ENCODE assay signal across 27 cellular contexts in the genomic region with DNA sequence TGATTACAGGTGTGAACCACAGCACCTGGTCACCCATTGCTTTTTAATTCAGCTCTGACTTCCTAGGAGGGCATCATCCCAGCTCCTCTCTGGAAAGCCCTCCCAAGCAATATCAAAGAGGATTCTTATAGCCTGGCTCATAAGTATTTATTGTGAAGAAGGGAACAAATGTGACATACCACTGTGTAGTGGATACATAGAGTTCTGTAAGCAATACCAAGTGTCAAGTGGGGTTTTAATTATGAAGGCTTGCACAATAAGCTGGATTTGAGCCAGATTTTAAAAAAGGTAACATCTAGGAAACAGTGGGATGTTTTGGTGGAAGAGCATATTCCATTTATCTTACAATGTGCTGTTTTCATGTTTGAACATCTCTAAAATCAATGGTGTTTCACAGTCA. TPM values are rescaled to one million over a fixed set of nuclear protein-coding genes. Genes with fewer than 3 reads are reported as not detected.
"Had no signal": no experiment of that assay in that cellular context is flagged by ENCODE, and none has a peak within 500 bp of the region (broad histone marks: within the 10 kb centered on the region; RNA-seq: fewer than 3 reads in every experiment).

No MANE protein-coding gene starts in this region.

- ATAC-seq: effector memory CD8-positive, alpha-beta T cell; gastroesophageal sphincter; left colon; naive thymus-derived CD4-positive, alpha-beta T cell had no signal

- H3K27me3 ChIP-seq: esophagus muscularis mucosa, gastroesophageal sphincter, neutrophil, sigmoid colon, stomach, transverse colon had no signal

- H3K36me3 ChIP-seq: esophagus muscularis mucosa, gastroesophageal sphincter, neutrophil, sigmoid colon, stomach, thoracic aorta, transverse colon had no signal

- H3K9me3 ChIP-seq: esophagus muscularis mucosa, gastroesophageal sphincter, neutrophil, psoas muscle, sigmoid colon, stomach, thoracic aorta, transverse colon had no signal

- H3K4me1 ChIP-seq: gastroesophageal sphincter, psoas muscle, transverse colon had no signal

- DNase-seq: effector memory CD8-positive, alpha-beta T cell; foreskin fibroblast; glutamatergic neuron; immature natural killer cell; kidney; left colon; mammary epithelial cell; naive thymus-derived CD4-positive, alpha-beta T cell; nephron progenitor cell; psoas muscle; retina; sigmoid colon; small intestine; stimulated activated CD4-positive, alpha-beta T cell treated with anti-CD3 and anti-CD28 coated beads, Interleukin-12 subunit alpha, Interleukin-12 subunit beta, amount 100 ng/mL, for 4 hours; stimulated activated naive CD4-positive, alpha-beta T cell; stomach; substantia nigra; transverse colon had no signal

- H3K4me3 ChIP-seq: esophagus muscularis mucosa, gastroesophageal sphincter, psoas muscle, sigmoid colon, stomach, thoracic aorta, transverse colon had no signal

- H3K27ac ChIP-seq: epithelial cell of prostate, esophagus muscularis mucosa, gastroesophageal sphincter, neutrophil, psoas muscle, sigmoid colon, stomach, thoracic aorta, transverse colon had no signal

RNA-seq across cellular contexts. Expression of gene ENKUR, which starts 44.6 kb away (rescaled TPM):
- total RNA-seq: lower leg skin, mesenteric fat pad, osteoblast, psoas muscle, sigmoid colon, ureter had no signal
- polyA plus RNA-seq: mammary epithelial cell; naive thymus-derived CD4-positive, alpha-beta T cell had no signal
